10 cellular contexts compared by ENCODE assay signal in genomic region chr1:116911166-116911553, GRCh38. TPM values are rescaled to one million over a fixed set of nuclear protein-coding genes. Genes with fewer than 3 reads are reported as not detected.
A peak's percentile ranks its signal among the peaks of the same experiment; 100 is the strongest.
DNase-seq lines count a peak whose midpoint lies in the region; ATAC-seq, FAIRE-seq and TF ChIP-seq lines count a peak whose summit lies in the region.
"Had no signal": no experiment of that assay in that cellular context is flagged by ENCODE, and none has a peak within 500 bp of the region (broad histone marks: within the 10 kb centered on the region; RNA-seq: fewer than 3 reads in every experiment).

No MANE protein-coding gene starts in this region.

- H3K27ac ChIP-seq in HepG2 (ENCODE audit: extremely low read length, insufficient read depth, low read length) (no peak overlapping the region), right lobe of liver (no peak overlapping the region), caudate nucleus (ENCODE audit: low read depth, low read length) (peak overlapping the region; percentile 14), lower lobe of right lung (no peak overlapping the region), urinary bladder (ENCODE audit: low read depth) (no peak overlapping the region)

- no peaks in the 10 kb centered on the region for H4K20me1 ChIP-seq in HepG2 (ENCODE audit: insufficient read depth, low read length)

- DNase-seq in HepG2 (ENCODE audit: low spot score): no peak
- DNase-seq in right lobe of liver: no peak
- DNase-seq in caudate nucleus (lab: John Stamatoyannopoulos, UW): no peak
- no peak for DNase-seq in lower lobe of right lung
- no peak for DNase-seq in activated T-cell treated with anti-CD3 and anti-CD28 coated beads, Interleukin-2, amount 50 U/mL, for 1 hour
- DNase-seq in Calu3: no peak
- DNase-seq: activated CD4-positive, alpha-beta T cell treated with anti-CD3 and anti-CD28 coated beads for 1 hour; NCI-H446 treated with DMSO at 0.1 percent for 48 hours had no signal

- no peaks in the 10 kb centered on the region for H3K9me3 ChIP-seq in HepG2 (ENCODE audit: low read length)
- no peaks in the 10 kb centered on the region for H3K9me3 ChIP-seq in right lobe of liver
- no peaks in the 10 kb centered on the region for H3K9me3 ChIP-seq in lower lobe of right lung

- H3K36me3 ChIP-seq in HepG2 (replicated peaks in 1 of 2; ENCODE audit: control insufficient read depth in 1 of 2, insufficient read depth in 2 of 2, low read length in 2 of 2) (no peaks in the 10 kb centered on the region), right lobe of liver (no peaks in the 10 kb centered on the region), lower lobe of right lung (no peaks in the 10 kb centered on the region), urinary bladder (ENCODE audit: insufficient read depth) (no peaks in the 10 kb centered on the region)

- peak; percentile 45 for ATAC-seq in HepG2
- no peak for ATAC-seq in right lobe of liver
- no peak for ATAC-seq in lower lobe of right lung
- no peak for ATAC-seq in HG02678 (IDR thresholded peaks at IDR 0.05; ENCODE audit: unreplicated experiment)

- TF ChIP-seq RAD21 in HepG2 (CRISPR knock-in tag; IDR thresholded peaks at IDR 0.05): no peak

- no peak overlapping the region for H3K27ac Mint-ChIP-seq in Calu3 (ENCODE audit: unreplicated experiment)

- H3K9me3 Mint-ChIP-seq in Calu3 (ENCODE audit: low read depth, unreplicated experiment): no peaks in the 10 kb centered on the region

- H3K4me2 ChIP-seq in HepG2 (ENCODE audit: low read depth, low read length): peak overlapping the region; percentile 73

- H3K27me3 ChIP-seq in HepG2 (ENCODE audit: control insufficient read depth in 1 of 2, insufficient read depth in 2 of 2, low read length in 2 of 2): peaks cover 3 to 38% of the 10 kb centered on the region in 2 experiments; a peak in 4 of 5 replicates
- no peaks in the 10 kb centered on the region for H3K27me3 ChIP-seq in right lobe of liver
- H3K27me3 ChIP-seq in lower lobe of right lung (ENCODE audit: low read depth): no peaks in the 10 kb centered on the region

- intact Hi-C loops in HepG2 (cut with micrococcal nuclease; ENCODE audit: unreplicated experiment) (no loop called here), right lobe of liver (cut with DNase I) (no loop called here), lower lobe of right lung (cut with DNase I) (no loop called here), Calu3 (cut with micrococcal nuclease; ENCODE audit: unreplicated experiment) (no loop called here)

- TF ChIP-seq POLR2A in HepG2 (IDR thresholded peaks at IDR 0.05; ENCODE audit: insufficient read depth in 1 of 2, low read depth in 2 of 2, low read length in 2 of 2) (no peak), right lobe of liver (IDR thresholded peaks at IDR 0.05) (no peak)

- no peak for TF ChIP-seq EP300 in HepG2 (IDR thresholded peaks at IDR 0.05; ENCODE audit: low read depth in 2 of 2, low read length in 2 of 2)
- no peak for TF ChIP-seq EP300 in HepG2 (CRISPR knock-in tag; IDR thresholded peaks at IDR 0.05; ENCODE audit: borderline replicate concordance)

- 40% methylated on average over 6 of the region's 7 CpGs for whole genome bisulfite sequencing in HepG2 (ENCODE audit: low lambda C conversion rate)
- WGBS in right lobe of liver (ENCODE audit: insufficient coverage, low coverage, low lambda C conversion rate, missing lambda C conversion rate): 92% methylated on average over 3 of the region's 7 CpGs
- WGBS in urinary bladder: 70% methylated on average over 7 of the region's 7 CpGs

- H3K4me3 ChIP-seq in HepG2 (replicated peaks in 1 of 3; ENCODE audit: insufficient read depth in 1 of 3, low read depth in 2 of 3, low read length in 3 of 3) (peak overlapping the region in 2 of 3 experiments; percentile 39 to 67; a peak in 3 of 6 replicates), right lobe of liver (peak overlapping the region in 1 of 3 donors; percentile 83), lower lobe of right lung (peak overlapping the region; percentile 68), urinary bladder (ENCODE audit: low read depth, low read length) (peak overlapping the region; percentile 87)

- FAIRE-seq in HepG2 (lab: Jason Lieb, UNC): no peak

- in situ Hi-C loops in HepG2 (cut with HindIII; ENCODE audit: extremely low pct_ligation_motif_present, low pct_unique_long_range_greater_than_20kb): no loop called here

- peaks cover 13% of the 10 kb centered on the region for H3K4me1 ChIP-seq in HepG2 (ENCODE audit: insufficient read depth, low read length)
- H3K4me1 ChIP-seq in right lobe of liver: peaks cover 0 to 4% (median 0%) of the 10 kb centered on the region in 4 donors
- peaks cover 23% of the 10 kb centered on the region for H3K4me1 ChIP-seq in lower lobe of right lung
- no peaks in the 10 kb centered on the region for H3K4me1 ChIP-seq in urinary bladder (ENCODE audit: insufficient read depth)

- POLR2A ChIA-PET in HepG2 (lab: Yijun Ruan, JAX): no interaction called here

- CTCF ChIA-PET in HepG2 (lab: Yijun Ruan, JAX; ENCODE audit: low intra/inter-chr PET ratio, low total read pairs) (no interaction called here), Calu3 (lab: Charles Lee) (no interaction called here)

- H3K27me3 Mint-ChIP-seq in Calu3 (ENCODE audit: unreplicated experiment): no peaks in the 10 kb centered on the region

- TF ChIP-seq CTCF in HepG2 (CRISPR knock-in tag; IDR thresholded peaks at IDR 0.05): no peak
- TF ChIP-seq CTCF in right lobe of liver (IDR thresholded peaks at IDR 0.05): no peak
- TF ChIP-seq CTCF in lower lobe of right lung (IDR thresholded peaks at IDR 0.05): no peak
- no peak for TF ChIP-seq CTCF in Calu3 (IDR thresholded peaks at IDR 0.05; ENCODE audit: unreplicated experiment)

- no peak overlapping the region for H3K4me3 Mint-ChIP-seq in Calu3 (ENCODE audit: low read depth, unreplicated experiment)

- no peaks in the 10 kb centered on the region for H3K79me2 ChIP-seq in HepG2 (ENCODE audit: insufficient read depth, low read length)

- no peak overlapping the region for H3K9ac ChIP-seq in HepG2 (ENCODE audit: insufficient read depth, low read depth, low read length)

- BruUV-seq in HepG2 (replicated peaks; lab: Mats Ljungman, UMichigan) (no TSS peak), Calu3 (replicated peaks; lab: Mats Ljungman, UMichigan) (no TSS peak)

- H2AFZ ChIP-seq in HepG2 (ENCODE audit: low read length): no peak overlapping the region

- H3K36me3 Mint-ChIP-seq in Calu3 (ENCODE audit: insufficient read depth, unreplicated experiment): no peaks in the 10 kb centered on the region

- H3K4me1 Mint-ChIP-seq in Calu3 (ENCODE audit: low read depth, unreplicated experiment): peaks cover 11% of the 10 kb centered on the region

TF ChIP-seq in HepG2, 621 proteins besides CTCF, POLR2A, EP300 and RAD21 (continues in another document):
- no peak for TF ChIP-seq CENPX (CRISPR knock-in tag; IDR thresholded peaks at IDR 0.05)
- no peak for TF ChIP-seq NCOA1 (CRISPR knock-in tag; IDR thresholded peaks at IDR 0.05)
- no peak for TF ChIP-seq CREM (IDR thresholded peaks at IDR 0.05)
- no peak for TF ChIP-seq CREM (CRISPR knock-in tag; IDR thresholded peaks at IDR 0.05)
- no peak for TF ChIP-seq STAT5B (CRISPR knock-in tag; IDR thresholded peaks at IDR 0.05)
- no peak for TF ChIP-seq TFAP4 (IDR thresholded peaks at IDR 0.05; ENCODE audit: borderline replicate concordance, low read depth)
- TF ChIP-seq FOXO4 (CRISPR knock-in tag; conservative IDR thresholded peaks at IDR 0.05): no peak
- no peak for TF ChIP-seq ZNF468 (CRISPR knock-in tag; IDR thresholded peaks at IDR 0.05)

RNA-seq across cellular contexts. Expression of gene PTGFRN, which starts 1.4 kb away (rescaled TPM):
- total RNA-seq in HepG2 (2016; rRNA removed; fragmentation: Illumina TruSeq; extraction: Trizol): 5.2 and 11.3 TPM in 2 replicates
- total RNA-seq in HepG2 (2016; cell fraction: cytosol; rRNA removed; fragmentation: Illumina TruSeq; extraction: Trizol; ENCODE audit: low read depth): 0.30 and 0.44 TPM in 2 replicates
- 4.6 and 10.3 TPM in 2 replicates for total RNA-seq in HepG2 (2016; cell fraction: insoluble cytoplasmic fraction; rRNA removed; fragmentation: Illumina TruSeq; extraction: Trizol)
- 2.2 and 2.3 TPM in 2 replicates for total RNA-seq in HepG2 (2016; cell fraction: membrane; rRNA removed; fragmentation: Illumina TruSeq; extraction: Trizol)
- total RNA-seq in HepG2 (2016; cell fraction: nucleus; rRNA removed; fragmentation: Illumina TruSeq; extraction: Trizol): 10.6 and 12.9 TPM in 2 replicates
- polyA plus RNA-seq in HepG2 (2011; rRNA removed): 3.3 and 3.5 TPM in 2 replicates
- 2.2 and 2.7 TPM in 2 replicates for polyA plus RNA-seq in HepG2 (2011; cell fraction: cytosol; rRNA removed)
- 1.7 and 1.8 TPM in 2 replicates for polyA plus RNA-seq in HepG2 (2011; cell fraction: nucleus; rRNA removed)
- polyA plus RNA-seq in HepG2 (2012): 2.2 and 3.3 TPM in 2 replicates
- polyA plus RNA-seq in HepG2 (2016; cell fraction: cytosol; fragmentation: Illumina TruSeq; extraction: Trizol; ENCODE audit: low read depth): 0.94 and 1.1 TPM in 2 replicates
- 4.4 and 4.6 TPM in 2 replicates for polyA plus RNA-seq in HepG2 (2016; cell fraction: insoluble cytoplasmic fraction; fragmentation: Illumina TruSeq; extraction: Trizol; ENCODE audit: low read depth)
- 1.9 and 2.4 TPM in 2 replicates for polyA plus RNA-seq in HepG2 (2016; cell fraction: membrane; fragmentation: Illumina TruSeq; extraction: Trizol; ENCODE audit: low read depth)
- 15.1 and 17.0 TPM in 2 replicates for polyA plus RNA-seq in HepG2 (2016; cell fraction: nucleus; fragmentation: Illumina TruSeq; extraction: Trizol; ENCODE audit: insufficient read depth, low read depth)
- 7.4 and 47.2 TPM in 2 replicates for polyA minus RNA-seq in HepG2 (2011; rRNA and poly(A)+ RNA removed; ENCODE audit: low replicate concordance)
- polyA minus RNA-seq in HepG2 (2011; cell fraction: cytosol; rRNA and poly(A)+ RNA removed): 2.9 and 5.4 TPM in 2 replicates
- 3.1 and 3.5 TPM in 2 replicates for polyA minus RNA-seq in HepG2 (2011; cell fraction: nucleus; rRNA and poly(A)+ RNA removed)
- total RNA-seq in right lobe of liver: 10 to 100 TPM; 12.6 to 28.1 (median 17.5) TPM
- total RNA-seq in lower lobe of right lung: 31.1 TPM
- total RNA-seq in urinary bladder: 85.9 TPM
- 41.5 TPM for polyA plus RNA-seq in urinary bladder
- 29.4 and 44.6 TPM in 2 replicates for total RNA-seq in Calu3 (2022)
